Comparison of ENCODE assay signal across 21 cellular contexts in genomic region chr10:78454123-78454645, GRCh38.
A peak's percentile ranks its signal among the peaks of the same experiment; 100 is the strongest.
DNase-seq lines count a peak whose midpoint lies in the region; FAIRE-seq and TF ChIP-seq lines count a peak whose summit lies in the region.
"Had no signal": no experiment of that assay in that cellular context is flagged by ENCODE, and none has a peak within 500 bp of the region (broad histone marks: within the 10 kb centered on the region; RNA-seq: fewer than 3 reads in every experiment).

No MANE protein-coding gene starts in this region.

- no CpG with 5 or more reads among the region's 7 CpGs for WGBS in mesendoderm (ENCODE audit: extremely low coverage, insufficient coverage, low lambda C conversion rate)

- H3K27me3 ChIP-seq in astrocyte (ENCODE audit: insufficient read depth, low read length) (peaks cover 31% of the 10 kb centered on the region), mesendoderm (ENCODE audit: insufficient read depth, low read length, poor library complexity) (no peaks in the 10 kb centered on the region), dorsolateral prefrontal cortex (no peaks in the 10 kb centered on the region)
- H3K27me3 ChIP-seq: BLaER1, SJCRH30 had no signal

- no peaks in the 10 kb centered on the region for H3K9me3 ChIP-seq in astrocyte (ENCODE audit: insufficient read depth, low read depth, low read length)
- H3K9me3 ChIP-seq: BLaER1, Caco-2, SJCRH30 had no signal

- peaks cover 23% of the 10 kb centered on the region for H3K4me1 ChIP-seq in astrocyte (ENCODE audit: insufficient read depth, low read length)
- H3K4me1 ChIP-seq in mesendoderm (ENCODE audit: control insufficient read depth, low read depth, low read length) = peaks cover 4% of the 10 kb centered on the region

- no peak overlapping the region for H2BK120ac ChIP-seq in mesendoderm (ENCODE audit: low read depth, low read length)

- H4K8ac ChIP-seq in mesendoderm (ENCODE audit: low read depth, low read length) = no peak overlapping the region

- no peak overlapping the region for H2BK5ac ChIP-seq in mesendoderm (ENCODE audit: low read length)

- peak; percentile 20 for DNase-seq in H4 (ENCODE audit: low spot score)
- peak; percentile 36 for DNase-seq in astrocyte (ENCODE audit: low read depth)
- no peak for DNase-seq in mesendoderm
- DNase-seq in NCI-H2081 (lab: John Stamatoyannopoulos, UW) = no peak
- no peak for DNase-seq in SW 1271 (lab: John Stamatoyannopoulos, UW)
- DNase-seq in GOT3 (lab: John Stamatoyannopoulos, UW) = no peak
- DNase-seq in dorsolateral prefrontal cortex = no peak
- DNase-seq: Caco-2; CD4-positive, alpha-beta memory T cell; DMS 273 treated with DMSO at 0.1 percent for 48 hours; DMS79 treated with DMSO at 0.1 percent for 48 hours; HCEC 1CT; MV-4-11; NCI-H1694; NCI-H2081 treated with DMSO at 0.1 percent for 48 hours; NCI-H2171 treated with DMSO at 0.1 percent for 48 hours; NCI-H524 treated with DMSO at 0.1 percent for 48 hours; SJCRH30 had no signal

- H3K27ac ChIP-seq in astrocyte (ENCODE audit: low read depth, low read length) (no peak overlapping the region), mesendoderm (ENCODE audit: low read depth, low read length) (no peak overlapping the region), dorsolateral prefrontal cortex (no peak overlapping the region)
- H3K27ac ChIP-seq: BLaER1, SJCRH30 had no signal

- peaks cover 18% of the 10 kb centered on the region for H3K4me1 Mint-ChIP-seq in astrocyte (ENCODE audit: low read depth, unreplicated experiment)
- H3K4me1 Mint-ChIP-seq: CD4-positive, alpha-beta memory T cell had no signal

- H3K9ac ChIP-seq in astrocyte (ENCODE audit: low read length) (no peak overlapping the region), mesendoderm (ENCODE audit: low read length) (no peak overlapping the region)
- H3K9ac ChIP-seq: BLaER1 had no signal

- H3K56ac ChIP-seq in mesendoderm (ENCODE audit: low read length) = peak overlapping the region; percentile 15

- TF ChIP-seq CTCF in astrocyte (IDR thresholded peaks at IDR 0.05; ENCODE audit: insufficient read depth, low read depth, low read length) (no peak), dorsolateral prefrontal cortex (IDR thresholded peaks at IDR 0.05 in 54 of 56, conservative IDR thresholded peaks at IDR 0.05 in 2 of 56; ENCODE audit: low read depth in 1 of 56, partially characterized antibody in 56 of 56) (no peak)

- H3K4me2 ChIP-seq in astrocyte (ENCODE audit: low read length) = no peak overlapping the region
- H3K4me2 ChIP-seq in mesendoderm (ENCODE audit: low read length) = no peak overlapping the region
- H3K4me2 ChIP-seq: BLaER1 had no signal

- no peak overlapping the region for H3K4me3 Mint-ChIP-seq in astrocyte (ENCODE audit: unreplicated experiment)
- H3K4me3 Mint-ChIP-seq: CD4-positive, alpha-beta memory T cell had no signal

- no peak overlapping the region for H2AK5ac ChIP-seq in mesendoderm (ENCODE audit: low read length)

- peaks cover 70% of the 10 kb centered on the region for H3K27me3 Mint-ChIP-seq in astrocyte (ENCODE audit: low read depth, unreplicated experiment)

- H3K4ac ChIP-seq in mesendoderm (ENCODE audit: low read depth, low read length) = no peak overlapping the region

- no peaks in the 10 kb centered on the region for H3K79me1 ChIP-seq in mesendoderm (ENCODE audit: low read length)

- no peak overlapping the region for H3K23ac ChIP-seq in mesendoderm (ENCODE audit: low read length)

- intact Hi-C loops in dorsolateral prefrontal cortex (cut with DNase I) = no loop called here

- no peak overlapping the region for H3K27ac Mint-ChIP-seq in astrocyte (ENCODE audit: unreplicated experiment)
- H3K27ac Mint-ChIP-seq: CD4-positive, alpha-beta memory T cell had no signal

- no peak overlapping the region for H4K5ac ChIP-seq in mesendoderm (ENCODE audit: low read length)

- H3K79me2 ChIP-seq in astrocyte (ENCODE audit: insufficient read depth, low read length) (no peaks in the 10 kb centered on the region), mesendoderm (ENCODE audit: control insufficient read depth, insufficient read depth, low read length) (no peaks in the 10 kb centered on the region)

- H3K4me3 ChIP-seq in astrocyte (ENCODE audit: insufficient read depth, low read depth, low read length) (no peak overlapping the region), mesendoderm (ENCODE audit: low read length) (no peak overlapping the region), dorsolateral prefrontal cortex (no peak overlapping the region)
- H3K4me3 ChIP-seq: BLaER1, SJCRH30 had no signal

- H3K36me3 ChIP-seq in astrocyte (ENCODE audit: insufficient read depth, low read length) (no peaks in the 10 kb centered on the region), mesendoderm (ENCODE audit: control insufficient read depth, insufficient read depth, low read length) (no peaks in the 10 kb centered on the region)
- H3K36me3 ChIP-seq: BLaER1, SJCRH30 had no signal

- H2AFZ ChIP-seq in astrocyte (ENCODE audit: low read depth, low read length) = no peak overlapping the region

- peaks cover 6% of the 10 kb centered on the region for H3K9me3 Mint-ChIP-seq in astrocyte (ENCODE audit: unreplicated experiment)
- H3K9me3 Mint-ChIP-seq: CD4-positive, alpha-beta memory T cell had no signal

- H3K18ac ChIP-seq in mesendoderm (ENCODE audit: low read length) = no peak overlapping the region

- H2BK15ac ChIP-seq in mesendoderm (replicated peaks; ENCODE audit: low read depth) = no peak overlapping the region

- no peak for FAIRE-seq in astrocyte (lab: Jason Lieb, UNC)
- FAIRE-seq: GM12891, RCC 7860 had no signal

- H3K36me3 Mint-ChIP-seq in astrocyte (ENCODE audit: low read depth, unreplicated experiment) = no peaks in the 10 kb centered on the region
- H3K36me3 Mint-ChIP-seq: CD4-positive, alpha-beta memory T cell had no signal

- H4K20me1 ChIP-seq in astrocyte (ENCODE audit: insufficient read depth, low read length) = no peaks in the 10 kb centered on the region
- H4K20me1 ChIP-seq: BLaER1 had no signal

Comparison
In these comparisons a context has a peak if more than half of its experiments do, and no peak if none do; other contexts are left out.
1. DNase-seq: peak in H4 (single experiment) and astrocyte (single experiment); none in mesendoderm (single experiment), NCI-H2081 (0 of 2), SW 1271 (0 of 2), GOT3 (single experiment) and dorsolateral prefrontal cortex (0 of 10).